In the genomic region with DNA sequence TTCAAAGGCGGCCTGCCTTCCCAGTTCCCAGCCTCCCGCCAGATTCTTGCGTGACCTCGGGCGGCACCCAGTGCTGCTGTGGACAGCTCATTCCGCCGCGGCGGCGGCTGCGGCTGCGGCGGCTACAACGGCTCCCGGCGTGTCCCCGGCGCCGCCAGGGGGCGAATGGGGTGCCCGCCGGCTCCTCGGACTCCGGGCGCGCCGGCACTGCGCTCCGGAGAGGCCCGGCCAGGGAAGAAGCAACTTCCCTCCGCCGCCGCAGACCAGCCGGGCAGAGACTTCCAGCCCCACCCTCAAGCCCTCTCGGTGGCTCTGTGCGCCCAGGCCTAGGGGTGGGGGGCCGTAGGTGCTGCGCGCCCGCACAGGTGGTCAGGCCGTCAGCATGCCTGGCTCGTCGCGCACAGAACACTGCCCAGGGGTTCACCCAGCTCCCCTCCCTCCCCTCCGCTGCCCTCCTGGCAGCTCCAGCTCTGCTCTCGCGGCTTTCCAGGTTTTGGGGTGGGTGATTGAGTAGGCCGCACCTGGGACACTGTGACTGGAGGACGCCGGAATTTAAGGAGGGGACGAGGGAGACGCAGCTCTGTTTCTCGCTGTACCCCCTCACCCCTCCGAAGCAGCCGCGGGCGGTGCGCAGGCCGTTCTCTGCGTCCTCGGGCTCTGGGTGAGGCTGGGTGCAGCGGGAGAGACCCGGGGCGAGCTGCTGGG, we compare ENCODE assay signal across 1 cellular context.
TF ChIP-seq lines count a peak whose summit lies in the region.

No MANE protein-coding gene starts in this region.

TF ChIP-seq in endothelial cell of umbilical vein, 7 proteins besides CTCF, POLR2A, EP300 and RAD21 (continued from another document):
- TF ChIP-seq EZH2 (IDR thresholded peaks at IDR 0.05; ENCODE audit: borderline replicate concordance, low read depth, low read length, severe bottlenecking) = peak; percentile 72
- TF ChIP-seq JUN (IDR thresholded peaks at IDR 0.05; ENCODE audit: borderline replicate concordance, insufficient read depth, insufficient read length, low read depth) = no peak
- TF ChIP-seq FOS (IDR thresholded peaks at IDR 0.05; ENCODE audit: borderline replicate concordance, insufficient read depth, low read length) = no peak
- peak; percentile 42 for TF ChIP-seq POLR2AphosphoS5 (IDR thresholded peaks at IDR 0.05; ENCODE audit: insufficient read depth, low read depth, low read length)
